ENCODE assay signal across 24 cellular contexts in the genomic region with DNA sequence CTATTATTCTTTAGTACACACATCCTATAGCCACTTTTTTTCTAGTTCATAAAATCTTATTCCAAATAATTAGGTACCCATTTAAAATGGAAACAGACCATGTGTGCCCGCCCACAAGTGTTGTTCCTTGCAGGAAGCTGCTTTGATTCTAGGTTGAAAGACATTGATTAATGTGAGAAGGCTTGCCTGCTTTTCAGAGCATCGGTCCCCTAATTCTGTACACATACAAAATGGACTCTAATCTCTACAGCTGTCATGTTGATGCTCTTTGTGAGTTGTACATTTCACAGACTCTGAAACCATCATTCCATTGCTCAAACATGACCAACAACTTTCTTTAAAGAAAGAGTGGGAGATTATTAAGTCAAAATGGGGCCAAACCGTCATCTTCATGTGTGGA.
"Had no signal": no experiment of that assay in that cellular context is flagged by ENCODE, and none has a peak within 500 bp of the region (broad histone marks: within the 10 kb centered on the region; RNA-seq: fewer than 3 reads in every experiment).

No MANE protein-coding gene starts in this region.

- H3K27me3 ChIP-seq: neural progenitor cell, ovary, right lobe of liver, sigmoid colon, stomach, thyroid gland, tibial nerve, upper lobe of left lung, vagina had no signal

- H3K36me3 ChIP-seq: neural progenitor cell, ovary, right lobe of liver, sigmoid colon, stomach, thoracic aorta, thyroid gland, tibial nerve, upper lobe of left lung, vagina had no signal

- H3K79me2 ChIP-seq: parathyroid adenoma had no signal

- DNase-seq: occipital lobe; ovary; posterior cingulate gyrus; psoas muscle; right cardiac atrium; right lobe of liver; sigmoid colon; small intestine; stimulated activated CD4-positive, alpha-beta T cell treated with anti-CD3 and anti-CD28 coated beads, Interleukin-15, amount 100 ng/mL, for 24 hours; stimulated activated CD4-positive, alpha-beta T cell treated with anti-CD3 and anti-CD28 coated beads, Interleukin-2, amount 100 ng/mL, for 24 hours; stimulated activated CD4-positive, alpha-beta T cell treated with anti-CD3 and anti-CD28 coated beads, Interleukin-2, amount 100 ng/mL, for 48 hours; stimulated activated CD4-positive, alpha-beta T cell treated with anti-CD3 and anti-CD28 coated beads, Interleukin-4, amount 100 ng/mL, for 24 hours; stimulated activated naive B cell treated with anti-CD40 and anti-IgM and Interleukin-4, amounts not matched to agents 10 μg/mL and 1 μg/mL and 100 μg/mL, for 72 hours; stimulated activated naive CD4-positive, alpha-beta T cell treated with Interleukin-2 at 50 U/mL for 16 hours; stomach; thyroid gland; trophoblast cell; upper lobe of left lung had no signal

- H3K27ac ChIP-seq: neural progenitor cell, ovary, parathyroid adenoma, psoas muscle, right lobe of liver, sigmoid colon, stomach, thoracic aorta, thyroid gland, tibial nerve, upper lobe of left lung, vagina had no signal

- H3K4me1 ChIP-seq: neural progenitor cell, parathyroid adenoma, psoas muscle, right lobe of liver, sigmoid colon, stomach, thyroid gland, tibial nerve, upper lobe of left lung, vagina had no signal

- H3K4me2 ChIP-seq: neural progenitor cell had no signal

- H2AFZ ChIP-seq: neural progenitor cell, parathyroid adenoma had no signal

- H3K9ac ChIP-seq: neural progenitor cell, parathyroid adenoma had no signal

- H3K4me3 ChIP-seq: neural progenitor cell, ovary, psoas muscle, right lobe of liver, sigmoid colon, stomach, thoracic aorta, thyroid gland, tibial nerve, upper lobe of left lung, vagina had no signal

- ATAC-seq: psoas muscle; right cardiac atrium; right lobe of liver; stimulated activated effector memory CD8-positive, alpha-beta T cell treated with anti-CD3 and anti-CD28 coated beads, Interleukin-12 subunit alpha, Interleukin-12 subunit beta, amount 100 ng/mL, for 72 hours; stimulated activated naive B cell treated with anti-CD40 and anti-IgM and Interleukin-4, amounts not matched to agents 10 μg/mL and 1 μg/mL and 100 μg/mL, for 72 hours had no signal

- H3K9me3 ChIP-seq: ovary, psoas muscle, right lobe of liver, sigmoid colon, stomach, thoracic aorta, thyroid gland, tibial nerve, upper lobe of left lung, vagina had no signal
